1 cellular context compared by ENCODE assay signal in genomic region chr2:169015943-169016342, GRCh38.
TF ChIP-seq lines count a peak whose summit lies in the region.

No MANE protein-coding gene starts in this region.

TF ChIP-seq in H1, 55 proteins besides CTCF, POLR2A, EP300 and RAD21 (continued from another document):
- TF ChIP-seq CHD7 (IDR thresholded peaks at IDR 0.05; ENCODE audit: insufficient replicate concordance, low read length): no peak
- no peak for TF ChIP-seq JUN (IDR thresholded peaks at IDR 0.05; ENCODE audit: low read depth, low read length)
- no peak for TF ChIP-seq JUND (IDR thresholded peaks at IDR 0.05; ENCODE audit: low read length)
- TF ChIP-seq NANOG (IDR thresholded peaks at IDR 0.05; ENCODE audit: insufficient read depth, low read depth, low read length, poor library complexity, severe bottlenecking): no peak
- TF ChIP-seq USF2 (IDR thresholded peaks at IDR 0.05; ENCODE audit: low read length): no peak
- TF ChIP-seq FOSL1 (IDR thresholded peaks at IDR 0.05; ENCODE audit: insufficient read depth, low read depth, low read length): no peak
- no peak for TF ChIP-seq RFX5 (IDR thresholded peaks at IDR 0.05; ENCODE audit: borderline replicate concordance, low read depth, low read length)
- TF ChIP-seq SP1 (IDR thresholded peaks at IDR 0.05; ENCODE audit: low read depth, low read length): no peak
- no peak for TF ChIP-seq POU5F1 (IDR thresholded peaks at IDR 0.05; ENCODE audit: low read depth, low read length)
- no peak for TF ChIP-seq RNF2 (IDR thresholded peaks at IDR 0.05; ENCODE audit: borderline replicate concordance, low read depth, low read length, missing control alignments, poor library complexity, severe bottlenecking)
